Comparison of ENCODE assay signal across 2 cellular contexts in genomic region chr3:168730073-168730472, GRCh38.
TF ChIP-seq lines count a peak whose summit lies in the region.

No MANE protein-coding gene starts in this region.

TF ChIP-seq in HepG2, 621 proteins besides CTCF, POLR2A, EP300 and RAD21:
- no peak for TF ChIP-seq CREB1 (IDR thresholded peaks at IDR 0.05)
- no peak for TF ChIP-seq CREB1 (CRISPR knock-in tag; IDR thresholded peaks at IDR 0.05)
- no peak for TF ChIP-seq MATR3 (CRISPR knock-in tag; IDR thresholded peaks at IDR 0.05)
- TF ChIP-seq ZNF280B (CRISPR knock-in tag; IDR thresholded peaks at IDR 0.05; ENCODE audit: borderline replicate concordance): no peak
- TF ChIP-seq, protein P1, sequence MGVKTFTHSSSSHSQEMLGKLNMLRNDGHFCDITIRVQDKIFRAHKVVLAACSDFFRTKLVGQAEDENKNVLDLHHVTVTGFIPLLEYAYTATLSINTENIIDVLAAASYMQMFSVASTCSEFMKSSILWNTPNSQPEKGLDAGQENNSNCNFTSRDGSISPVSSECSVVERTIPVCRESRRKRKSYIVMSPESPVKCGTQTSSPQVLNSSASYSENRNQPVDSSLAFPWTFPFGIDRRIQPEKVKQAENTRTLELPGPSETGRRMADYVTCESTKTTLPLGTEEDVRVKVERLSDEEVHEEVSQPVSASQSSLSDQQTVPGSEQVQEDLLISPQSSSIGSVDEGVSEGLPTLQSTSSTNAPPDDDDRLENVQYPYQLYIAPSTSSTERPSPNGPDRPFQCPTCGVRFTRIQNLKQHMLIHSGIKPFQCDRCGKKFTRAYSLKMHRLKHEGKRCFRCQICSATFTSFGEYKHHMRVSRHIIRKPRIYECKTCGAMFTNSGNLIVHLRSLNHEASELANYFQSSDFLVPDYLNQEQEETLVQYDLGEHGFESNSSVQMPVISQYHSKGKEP (CRISPR knock-in tag; IDR thresholded peaks at IDR 0.05): no peak
- TF ChIP-seq ZNF510 (CRISPR knock-in tag; IDR thresholded peaks at IDR 0.05; ENCODE audit: low read depth): no peak
- no peak for TF ChIP-seq SSRP1 (CRISPR knock-in tag; IDR thresholded peaks at IDR 0.05)
- no peak for TF ChIP-seq TBX3 (IDR thresholded peaks at IDR 0.05; ENCODE audit: borderline replicate concordance)
- TF ChIP-seq PPARG (CRISPR knock-in tag; conservative IDR thresholded peaks at IDR 0.05): no peak
- no peak for TF ChIP-seq YEATS4 (CRISPR knock-in tag; IDR thresholded peaks at IDR 0.05; ENCODE audit: borderline replicate concordance)
- no peak for TF ChIP-seq SMYD3 (CRISPR knock-in tag; IDR thresholded peaks at IDR 0.05)
- no peak for TF ChIP-seq ZNF761 (CRISPR knock-in tag; conservative IDR thresholded peaks at IDR 0.05)
- TF ChIP-seq ZNF350 (CRISPR knock-in tag; IDR thresholded peaks at IDR 0.05; ENCODE audit: borderline replicate concordance, low read depth): no peak
- TF ChIP-seq NFATC3 (CRISPR knock-in tag; IDR thresholded peaks at IDR 0.05): no peak
- no peak for TF ChIP-seq MED13 (CRISPR knock-in tag; IDR thresholded peaks at IDR 0.05)
- TF ChIP-seq KLF9 (CRISPR knock-in tag; IDR thresholded peaks at IDR 0.05; ENCODE audit: low read depth): no peak
- no peak for TF ChIP-seq ZBTB37 (CRISPR knock-in tag; IDR thresholded peaks at IDR 0.05)
- no peak for TF ChIP-seq ZNF83 (CRISPR knock-in tag; IDR thresholded peaks at IDR 0.05; ENCODE audit: borderline replicate concordance)
- TF ChIP-seq SIX4 (CRISPR knock-in tag; IDR thresholded peaks at IDR 0.05): no peak
- TF ChIP-seq ZNF260 (CRISPR knock-in tag; IDR thresholded peaks at IDR 0.05; ENCODE audit: borderline replicate concordance, low read depth): no peak

TF ChIP-seq in GM12878, 131 proteins besides CTCF, POLR2A, EP300 and RAD21:
- no peak for TF ChIP-seq NFYA (IDR thresholded peaks at IDR 0.05; ENCODE audit: borderline replicate concordance, low read depth, low read length)
- no peak for TF ChIP-seq ZNF217 (IDR thresholded peaks at IDR 0.05)
- TF ChIP-seq ZNF24 (IDR thresholded peaks at IDR 0.05): no peak
- TF ChIP-seq TBL1XR1 (IDR thresholded peaks at IDR 0.05; ENCODE audit: low read depth, low read length): no peak
- TF ChIP-seq PML (IDR thresholded peaks at IDR 0.05; ENCODE audit: low read length): no peak
